Comparison of ENCODE assay signal across 9 cellular contexts in the genomic region with DNA sequence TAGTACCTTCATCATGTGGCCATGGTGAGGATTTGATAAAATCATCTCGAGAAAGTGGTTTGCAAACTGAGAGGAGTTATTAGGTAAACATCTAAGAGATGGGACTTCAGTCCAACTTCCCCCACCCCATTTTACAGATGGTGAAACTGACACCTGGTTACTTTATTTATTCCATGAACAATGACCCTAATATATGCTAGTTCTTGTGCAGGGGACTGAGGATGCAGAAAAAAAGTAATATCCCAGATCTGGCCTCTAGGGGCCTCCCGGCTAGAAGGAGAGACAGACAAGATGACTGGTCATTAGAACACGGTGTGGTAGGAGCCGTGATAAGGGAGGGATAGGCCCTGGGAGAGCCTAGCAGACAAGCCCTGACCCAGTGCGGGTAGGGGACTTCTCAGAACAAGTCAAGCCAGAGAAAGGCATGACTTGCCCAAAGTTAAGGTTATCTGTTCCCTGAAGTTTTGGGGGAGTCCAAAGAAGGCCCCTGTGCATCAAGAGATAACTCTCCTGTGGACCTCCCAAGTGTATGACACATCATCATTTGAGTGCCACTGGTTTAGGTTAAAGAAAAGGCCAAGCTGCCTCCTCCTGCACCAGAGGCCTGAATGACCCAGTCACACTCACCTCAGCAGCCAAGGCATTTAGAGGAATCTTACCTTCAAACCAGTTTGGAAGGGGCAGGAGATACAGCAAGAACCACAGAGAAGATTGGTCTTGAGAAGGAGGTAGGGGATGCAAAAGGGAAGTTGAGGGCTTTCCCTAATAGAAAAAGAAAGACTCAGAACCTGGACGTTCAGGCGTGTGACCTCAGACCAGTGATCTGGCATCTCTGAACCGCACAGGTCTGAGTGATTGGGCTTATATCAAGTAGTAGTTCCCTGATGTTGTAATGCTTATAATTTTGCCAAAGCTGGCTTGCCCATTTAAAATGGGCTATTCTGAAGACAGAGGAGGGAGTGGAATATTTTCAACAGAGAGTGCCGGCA. TPM values are rescaled to one million over a fixed set of nuclear protein-coding genes. Genes with fewer than 3 reads are reported as not detected.
DNase-seq lines count a peak whose midpoint lies in the region; ATAC-seq and TF ChIP-seq lines count a peak whose summit lies in the region.
"Had no signal": no experiment of that assay in that cellular context is flagged by ENCODE, and none has a peak within 500 bp of the region (broad histone marks: within the 10 kb centered on the region; RNA-seq: fewer than 3 reads in every experiment).

No MANE protein-coding gene starts in this region.

- ATAC-seq in body of pancreas = no peak

- peak; percentile 39 for TF ChIP-seq RAD21 in Ishikawa (IDR thresholded peaks at IDR 0.05; ENCODE audit: low read depth)

- H3K4me3 ChIP-seq in body of pancreas (no peak overlapping the region), kidney epithelial cell (ENCODE audit: low read depth, low read length) (no peak overlapping the region)

- intact Hi-C loops in body of pancreas (cut with DNase I) = no loop called here

- TF ChIP-seq CTCF in body of pancreas (IDR thresholded peaks at IDR 0.05) (peak in 5 of 7 experiments; percentile 5 to 34 (median 22)), kidney epithelial cell (IDR thresholded peaks at IDR 0.05; ENCODE audit: insufficient read depth, low read length, poor library complexity, severe bottlenecking) (peak; percentile 59)

- no peaks in the 10 kb centered on the region for H3K36me3 ChIP-seq in body of pancreas (replicated peaks in 1 of 2; ENCODE audit: insufficient read depth in 1 of 2, low read depth in 2 of 2)
- H3K36me3 ChIP-seq in kidney epithelial cell (ENCODE audit: control insufficient read depth, insufficient read depth, low read length) = no peaks in the 10 kb centered on the region

- WGBS in body of pancreas, 2 donors = 62% methylated on average over 9 of the region's 9 CpGs

- H3K27me3 ChIP-seq in body of pancreas (no peaks in the 10 kb centered on the region), kidney epithelial cell (ENCODE audit: control insufficient read depth, insufficient read depth, low read length) (peaks cover 10% of the 10 kb centered on the region)

- no peak for TF ChIP-seq POLR2A in body of pancreas (IDR thresholded peaks at IDR 0.05)

- H3K27ac ChIP-seq in body of pancreas = peak overlapping the region in 1 of 4 donors; percentile 21

- DNase-seq in NCI-H1417 (lab: John Stamatoyannopoulos, UW) (peak in 2 of 3 experiments; percentile 22 to 27), NCI-H1417 treated with DMSO at 0.1 percent for 48 hours (lab: John Stamatoyannopoulos, UW) (no peak), body of pancreas (peak in 1 of 4 donors; percentile 25), kidney epithelial cell (ENCODE audit: low read depth) (no peak), NCI-H187 treated with DMSO at 0.1 percent for 48 hours (lab: John Stamatoyannopoulos, UW) (no peak), mesenteric fat pad (ENCODE audit: low spot score) (no peak), NCI-H1436 (lab: John Stamatoyannopoulos, UW) (no peak)

- no peaks in the 10 kb centered on the region for H3K9me3 ChIP-seq in body of pancreas
- H3K9me3 ChIP-seq: BLaER1 treated with 17β-estradiol and CSF1 and Interleukin-3, amounts not matched to agents 10 nM and 100 nM had no signal

- no peaks in the 10 kb centered on the region for H3K4me1 ChIP-seq in body of pancreas

- no peak for TF ChIP-seq EP300 in Ishikawa (IDR thresholded peaks at IDR 0.05; ENCODE audit: borderline replicate concordance)

TF ChIP-seq in Ishikawa, 13 proteins besides CTCF, POLR2A, EP300 and RAD21:
- TF ChIP-seq, protein P1, sequence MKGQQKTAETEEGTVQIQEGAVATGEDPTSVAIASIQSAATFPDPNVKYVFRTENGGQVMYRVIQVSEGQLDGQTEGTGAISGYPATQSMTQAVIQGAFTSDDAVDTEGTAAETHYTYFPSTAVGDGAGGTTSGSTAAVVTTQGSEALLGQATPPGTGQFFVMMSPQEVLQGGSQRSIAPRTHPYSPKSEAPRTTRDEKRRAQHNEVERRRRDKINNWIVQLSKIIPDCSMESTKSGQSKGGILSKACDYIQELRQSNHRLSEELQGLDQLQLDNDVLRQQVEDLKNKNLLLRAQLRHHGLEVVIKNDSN (IDR thresholded peaks at IDR 0.05) = no peak
- TF ChIP-seq, protein P2, sequence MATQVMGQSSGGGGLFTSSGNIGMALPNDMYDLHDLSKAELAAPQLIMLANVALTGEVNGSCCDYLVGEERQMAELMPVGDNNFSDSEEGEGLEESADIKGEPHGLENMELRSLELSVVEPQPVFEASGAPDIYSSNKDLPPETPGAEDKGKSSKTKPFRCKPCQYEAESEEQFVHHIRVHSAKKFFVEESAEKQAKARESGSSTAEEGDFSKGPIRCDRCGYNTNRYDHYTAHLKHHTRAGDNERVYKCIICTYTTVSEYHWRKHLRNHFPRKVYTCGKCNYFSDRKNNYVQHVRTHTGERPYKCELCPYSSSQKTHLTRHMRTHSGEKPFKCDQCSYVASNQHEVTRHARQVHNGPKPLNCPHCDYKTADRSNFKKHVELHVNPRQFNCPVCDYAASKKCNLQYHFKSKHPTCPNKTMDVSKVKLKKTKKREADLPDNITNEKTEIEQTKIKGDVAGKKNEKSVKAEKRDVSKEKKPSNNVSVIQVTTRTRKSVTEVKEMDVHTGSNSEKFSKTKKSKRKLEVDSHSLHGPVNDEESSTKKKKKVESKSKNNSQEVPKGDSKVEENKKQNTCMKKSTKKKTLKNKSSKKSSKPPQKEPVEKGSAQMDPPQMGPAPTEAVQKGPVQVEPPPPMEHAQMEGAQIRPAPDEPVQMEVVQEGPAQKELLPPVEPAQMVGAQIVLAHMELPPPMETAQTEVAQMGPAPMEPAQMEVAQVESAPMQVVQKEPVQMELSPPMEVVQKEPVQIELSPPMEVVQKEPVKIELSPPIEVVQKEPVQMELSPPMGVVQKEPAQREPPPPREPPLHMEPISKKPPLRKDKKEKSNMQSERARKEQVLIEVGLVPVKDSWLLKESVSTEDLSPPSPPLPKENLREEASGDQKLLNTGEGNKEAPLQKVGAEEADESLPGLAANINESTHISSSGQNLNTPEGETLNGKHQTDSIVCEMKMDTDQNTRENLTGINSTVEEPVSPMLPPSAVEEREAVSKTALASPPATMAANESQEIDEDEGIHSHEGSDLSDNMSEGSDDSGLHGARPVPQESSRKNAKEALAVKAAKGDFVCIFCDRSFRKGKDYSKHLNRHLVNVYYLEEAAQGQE (IDR thresholded peaks at IDR 0.05; ENCODE audit: low read depth) = no peak
- no peak for TF ChIP-seq FOXM1 (IDR thresholded peaks at IDR 0.05; ENCODE audit: borderline replicate concordance, low read depth)
- no peak for TF ChIP-seq CEBPB (IDR thresholded peaks at IDR 0.05)
- TF ChIP-seq, protein P3, sequence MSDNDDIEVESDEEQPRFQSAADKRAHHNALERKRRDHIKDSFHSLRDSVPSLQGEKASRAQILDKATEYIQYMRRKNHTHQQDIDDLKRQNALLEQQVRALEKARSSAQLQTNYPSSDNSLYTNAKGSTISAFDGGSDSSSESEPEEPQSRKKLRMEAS (IDR thresholded peaks at IDR 0.05) = no peak
- no peak for TF ChIP-seq NFIC (IDR thresholded peaks at IDR 0.05)
- TF ChIP-seq TEAD4 (IDR thresholded peaks at IDR 0.05) = no peak
- no peak for TF ChIP-seq EGR1 (IDR thresholded peaks at IDR 0.05)
- no peak for TF ChIP-seq YY1 (IDR thresholded peaks at IDR 0.05; ENCODE audit: low read depth)
- no peak for TF ChIP-seq TCF12 (IDR thresholded peaks at IDR 0.05; ENCODE audit: low read depth)
- TF ChIP-seq ZBTB7A (IDR thresholded peaks at IDR 0.05; ENCODE audit: low read depth) = no peak
- TF ChIP-seq CREB1 (IDR thresholded peaks at IDR 0.05; ENCODE audit: low read depth) = no peak
- no peak for TF ChIP-seq TAF1 (IDR thresholded peaks at IDR 0.05; ENCODE audit: low read depth)

RNA-seq across cellular contexts. Expression of a gene that starts 1.6 kb away (rescaled TPM):
- total RNA-seq in body of pancreas = 1 to 10 TPM; 5.3 to 5.7 TPM
- under 0.01 and 1.4 TPM in 2 replicates for total RNA-seq in kidney epithelial cell
- 26.0 TPM for total RNA-seq in mesenteric fat pad

Comparison
In these comparisons a context has a peak if more than half of its experiments do, and no peak if none do; other contexts are left out.
1. DNase-seq: peak in NCI-H1417 (2 of 3); none in NCI-H1417 treated with DMSO at 0.1 percent for 48 hours (single experiment), kidney epithelial cell (single experiment), NCI-H187 treated with DMSO at 0.1 percent for 48 hours (single experiment), mesenteric fat pad (single experiment) and NCI-H1436 (single experiment).